In the genomic region with DNA sequence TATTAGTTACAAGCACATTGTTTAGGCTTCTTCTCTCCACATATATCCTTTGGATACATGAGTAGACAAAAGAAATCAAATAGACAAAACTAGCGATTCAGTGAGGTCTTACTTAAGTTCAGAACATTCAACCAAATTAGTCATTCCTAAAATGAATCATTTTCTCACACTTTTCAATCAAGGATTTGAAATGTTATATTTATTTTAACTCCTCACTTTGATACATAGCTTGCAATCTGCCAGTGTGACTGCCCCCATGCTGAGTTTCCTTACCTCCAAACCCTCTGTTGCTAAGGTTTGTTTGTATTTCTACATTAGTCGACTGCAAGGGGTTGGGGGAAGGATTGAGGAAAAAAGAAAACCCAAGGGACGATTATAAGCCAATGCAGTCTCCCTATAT, we compare ENCODE assay signal across 15 cellular contexts. TPM values are rescaled to one million over a fixed set of nuclear protein-coding genes. Genes with fewer than 3 reads are reported as not detected.
A peak's percentile ranks its signal among the peaks of the same experiment; 100 is the strongest.
DNase-seq lines count a peak whose midpoint lies in the region; ATAC-seq and TF ChIP-seq lines count a peak whose summit lies in the region.
"Had no signal": no experiment of that assay in that cellular context is flagged by ENCODE, and none has a peak within 500 bp of the region (broad histone marks: within the 10 kb centered on the region; RNA-seq: fewer than 3 reads in every experiment).

No MANE protein-coding gene starts in this region.

- H3K4me3 ChIP-seq in MM.1S (ENCODE audit: low read length) (peak overlapping the region; percentile 14), heart left ventricle (no peak overlapping the region), H7 (ENCODE audit: insufficient read depth, low read depth, low read length) (no peak overlapping the region)
- H3K4me3 ChIP-seq: lung had no signal

- no peaks in the 10 kb centered on the region for H3K27me3 ChIP-seq in MM.1S (replicated peaks; ENCODE audit: insufficient read depth, low read length)
- peaks cover 0 to 58% (median 25%) of the 10 kb centered on the region in 9 donors for H3K27me3 ChIP-seq in heart left ventricle
- peaks cover 34% of the 10 kb centered on the region for H3K27me3 ChIP-seq in H7 (ENCODE audit: control insufficient read depth, insufficient read depth, low read length)

- H3K4me1 ChIP-seq in MM.1S (ENCODE audit: low read length) (peaks cover 27% of the 10 kb centered on the region), heart left ventricle (peaks cover 0 to 16% (median 3%) of the 10 kb centered on the region in 12 donors)

- CTCF ChIA-PET in activated CD4-positive, alpha-beta T cell treated with anti-CD3 and anti-CD28 coated beads for 36 hours (lab: Charles Lee), result interaction anchor here (0.9 to 1.6 kb wide), 3 partner anchors 22 to 125 kb away, joined by 3 to 8 read pairs (median 3); no protein-coding TSS in a partner anchor

- H2AFZ ChIP-seq in MM.1S (ENCODE audit: low read length), result no peak overlapping the region

- H3K27ac Mint-ChIP-seq in activated CD4-positive, alpha-beta T cell treated with anti-CD3 and anti-CD28 coated beads for 36 hours, result no peak overlapping the region
- H3K27ac Mint-ChIP-seq in HFFc6, result no peak overlapping the region

- H3K36me3 ChIP-seq in MM.1S (replicated peaks; ENCODE audit: insufficient read depth, low read length), result no peaks in the 10 kb centered on the region
- H3K36me3 ChIP-seq in heart left ventricle, result no peaks in the 10 kb centered on the region
- no peaks in the 10 kb centered on the region for H3K36me3 ChIP-seq in H7 (replicated peaks; ENCODE audit: control insufficient read depth, insufficient read depth, low read length)

- no peaks in the 10 kb centered on the region for H3K79me2 ChIP-seq in MM.1S (ENCODE audit: low read length)

- WGBS in heart left ventricle, 4 donors, result 48 to 62% (median 51%) methylated on average over 3 of the region's 3 CpGs

- peak overlapping the region; percentile 60 for H3K4me2 ChIP-seq in MM.1S (ENCODE audit: low read depth, low read length)

- no peak for TF ChIP-seq POLR2A in heart left ventricle (IDR thresholded peaks at IDR 0.05)

- H3K9me3 Mint-ChIP-seq in activated CD4-positive, alpha-beta T cell treated with anti-CD3 and anti-CD28 coated beads for 36 hours (ENCODE audit: low read depth), result no peaks in the 10 kb centered on the region
- H3K9me3 Mint-ChIP-seq in HFFc6, result no peaks in the 10 kb centered on the region

- intact Hi-C loops in activated CD4-positive, alpha-beta T cell treated with anti-CD3 and anti-CD28 coated beads for 36 hours (cut with DNase I, micrococcal nuclease), result loop anchor here (5.0 to 10.0 kb wide), 2 partner anchors 78 to 840 kb away; a partner anchor contains a TSS
- intact Hi-C loops in heart left ventricle (cut with DNase I), result no loop called here

- peaks cover 55% of the 10 kb centered on the region for H3K27me3 Mint-ChIP-seq in activated CD4-positive, alpha-beta T cell treated with anti-CD3 and anti-CD28 coated beads for 36 hours
- H3K27me3 Mint-ChIP-seq in HFFc6 (ENCODE audit: insufficient read depth), result no peaks in the 10 kb centered on the region; the same call in 1 of the 2 replicates

- H3K36me3 Mint-ChIP-seq in activated CD4-positive, alpha-beta T cell treated with anti-CD3 and anti-CD28 coated beads for 36 hours (ENCODE audit: low read depth), result no peaks in the 10 kb centered on the region
- no peaks in the 10 kb centered on the region for H3K36me3 Mint-ChIP-seq in HFFc6 (ENCODE audit: low read depth)

- H3K27ac ChIP-seq in MM.1S (ENCODE audit: low read length) (no peak overlapping the region), heart left ventricle (no peak overlapping the region)

- POLR2A ChIA-PET in activated CD4-positive, alpha-beta T cell treated with anti-CD3 and anti-CD28 coated beads for 36 hours (lab: Charles Lee), result no interaction called here

- H3K4me1 Mint-ChIP-seq in activated CD4-positive, alpha-beta T cell treated with anti-CD3 and anti-CD28 coated beads for 36 hours, result peaks cover 17% of the 10 kb centered on the region
- peaks cover 56% of the 10 kb centered on the region for H3K4me1 Mint-ChIP-seq in HFFc6 (ENCODE audit: low read depth)

- no peaks in the 10 kb centered on the region for H3K9me2 ChIP-seq in MM.1S (replicated peaks; ENCODE audit: insufficient read depth, low read length)

- H3K9me3 ChIP-seq in MM.1S (replicated peaks; ENCODE audit: insufficient read depth, low read length) (no peaks in the 10 kb centered on the region), heart left ventricle (no peaks in the 10 kb centered on the region)

- no peak overlapping the region for H3K4me3 Mint-ChIP-seq in activated CD4-positive, alpha-beta T cell treated with anti-CD3 and anti-CD28 coated beads for 36 hours
- peak overlapping the region; percentile 11; the same call in 1 of the 2 replicates for H3K4me3 Mint-ChIP-seq in HFFc6

- no peak for DNase-seq in activated CD4-positive, alpha-beta T cell treated with anti-CD3 and anti-CD28 coated beads for 36 hours
- DNase-seq in activated CD4-positive, alpha-beta T cell treated with anti-CD3 and anti-CD28 coated beads for 4 hours, result no peak
- DNase-seq in HFFc6 (no peak), MM.1S (no peak), renal cortical epithelial cell (ENCODE audit: low read depth) (peak; percentile 50), heart left ventricle (no peak), ecto neural progenitor cell (ENCODE audit: low spot score) (no peak), H7 (no peak)
- DNase-seq: activated CD4-positive, alpha-beta T cell treated with anti-CD3 and anti-CD28 coated beads, Interleukin-2, amount 50 U/mL, for 1 hour; dermis blood vessel endothelial cell; DMS79 treated with DMSO at 0.1 percent for 48 hours; foreskin melanocyte; NCI-H1436 treated with DMSO at 0.1 percent for 48 hours; stimulated activated CD4-positive, alpha-beta T cell treated with anti-CD3 and anti-CD28 coated beads, Interleukin-4, amount 100 ng/mL, for 4 hours had no signal

- TF ChIP-seq CTCF in HFFc6 (IDR thresholded peaks at IDR 0.05) (no peak), MM.1S (IDR thresholded peaks at IDR 0.05; ENCODE audit: low read length) (no peak), heart left ventricle (IDR thresholded peaks at IDR 0.05) (no peak)

- H3F3A ChIP-seq in MM.1S (ENCODE audit: insufficient read depth, low read length), result peaks cover 3% of the 10 kb centered on the region; the same call in 1 of the 2 replicates

- peak; percentile 58 for ATAC-seq in activated CD4-positive, alpha-beta T cell treated with anti-CD3 and anti-CD28 coated beads for 36 hours
- ATAC-seq in heart left ventricle, result no peak

- H4K20me1 ChIP-seq in MM.1S (ENCODE audit: insufficient read depth, low read length), result no peaks in the 10 kb centered on the region

- no peak overlapping the region for H3K9ac ChIP-seq in MM.1S (ENCODE audit: low read length)

RNA-seq across cellular contexts. Expression of a gene that starts 3.5 kb away (rescaled TPM):
- not detected for total RNA-seq in activated CD4-positive, alpha-beta T cell treated with anti-CD3 and anti-CD28 coated beads for 36 hours
- 100 to 1,000 TPM in 5 of 6 experiments, 10 to 100 TPM in 1; 85.0 to 174 (median 153) TPM for total RNA-seq in HFFc6 (2021; fragmentation: NEBNext Ultra II Directional; extraction: Animal tissue kit (Norgen Biotek cat#: 25700))
- 53.5 and 145 TPM in 2 replicates for total RNA-seq in renal cortical epithelial cell
- total RNA-seq in heart left ventricle, result 10 to 100 TPM in 1 of 9 donors, 1 to 10 TPM in 8; 2.0 to 10.5 (median 3.3) TPM
- polyA plus RNA-seq in heart left ventricle, result 1 to 10 TPM in 1 of 2 donors, under 1 TPM in 1; 0.69 to 2.0 TPM
- 0.37 and 0.69 TPM in 2 replicates for total RNA-seq in H7 (2014; rRNA removed; shearing (Covaris generic))

Comparison
In these comparisons a context has a peak if more than half of its experiments do, and no peak if none do; other contexts are left out.
1. intact Hi-C loops: an anchor here in activated CD4-positive, alpha-beta T cell treated with anti-CD3 and anti-CD28 coated beads for 36 hours (5.0 to 10.0 kb wide); none called in heart left ventricle.